In genomic region chr5:78497573-78498533, GRCh38 we compare ENCODE assay signal across 11 cellular contexts.
DNase-seq lines count a peak whose midpoint lies in the region; ATAC-seq and TF ChIP-seq lines count a peak whose summit lies in the region.
"Had no signal": no experiment of that assay in that cellular context is flagged by ENCODE, and none has a peak within 500 bp of the region (broad histone marks: within the 10 kb centered on the region; RNA-seq: fewer than 3 reads in every experiment).

No MANE protein-coding gene starts in this region.

- peak; percentile 68 for ATAC-seq in GM19438 (IDR thresholded peaks at IDR 0.05; ENCODE audit: low read depth, unreplicated experiment)
- peak; percentile 37 for ATAC-seq in gastroesophageal sphincter
- no peak for ATAC-seq in GM21737 (IDR thresholded peaks at IDR 0.05; ENCODE audit: unreplicated experiment)

- no peak for TF ChIP-seq EP300 in gastroesophageal sphincter (IDR thresholded peaks at IDR 0.05)

- DNase-seq in mesenteric fat pad (ENCODE audit: low spot score) (no peak), NCI-H187 treated with DMSO at 0.1 percent for 48 hours (lab: John Stamatoyannopoulos, UW) (no peak)
- DNase-seq in stimulated activated CD4-positive, alpha-beta T cell treated with anti-CD3 and anti-CD28 coated beads, Interleukin-4, amount 100 ng/mL, for 24 hours, result no peak
- DNase-seq: activated naive CD8-positive, alpha-beta T cell treated with anti-CD3 and anti-CD28 coated beads for 36 hours; CD4-positive, CD25-positive, alpha-beta regulatory T cell; KG1 had no signal

- no peak overlapping the region for H3K27ac ChIP-seq in BLaER1 treated with 17β-estradiol and CSF1 and Interleukin-3, amounts not matched to agents 10 nM and 100 nM
- H3K27ac ChIP-seq in KMS-11, result peak overlapping the region; percentile 35; the same call in 1 of the 2 replicates
- H3K27ac ChIP-seq in gastroesophageal sphincter, result peak overlapping the region in 2 of 4 donors; percentile 17 to 28

- peaks cover 0 to 100% (median 0%) of the 10 kb centered on the region in 11 experiments; a peak in 6 of 22 replicates for H4K20me1 ChIP-seq in BLaER1 treated with 17β-estradiol and CSF1 and Interleukin-3, amounts not matched to agents 10 nM and 100 nM
- H4K20me1 ChIP-seq in KMS-11 (ENCODE audit: insufficient read depth), result no peaks in the 10 kb centered on the region

- TF ChIP-seq CTCF in KMS-11 (conservative IDR thresholded peaks at IDR 0.05; ENCODE audit: low read depth, low read length) (no peak), gastroesophageal sphincter (IDR thresholded peaks at IDR 0.05) (no peak)

- peaks cover 0 to 74% (median 0%) of the 10 kb centered on the region in 11 experiments; a peak in 10 of 22 replicates for H3K36me3 ChIP-seq in BLaER1 treated with 17β-estradiol and CSF1 and Interleukin-3, amounts not matched to agents 10 nM and 100 nM
- H3K36me3 ChIP-seq in KMS-11 (ENCODE audit: insufficient read depth), result no peaks in the 10 kb centered on the region
- H3K36me3 ChIP-seq in gastroesophageal sphincter, result no peaks in the 10 kb centered on the region

- no peaks in the 10 kb centered on the region for H3K27me3 ChIP-seq in BLaER1 treated with 17β-estradiol and CSF1 and Interleukin-3, amounts not matched to agents 10 nM and 100 nM
- H3K27me3 ChIP-seq in KMS-11 (ENCODE audit: insufficient read depth, low read depth), result no peaks in the 10 kb centered on the region
- no peaks in the 10 kb centered on the region for H3K27me3 ChIP-seq in gastroesophageal sphincter

- H2AFZ ChIP-seq in KMS-11 (ENCODE audit: low read depth), result no peak overlapping the region

- no peak for TF ChIP-seq POLR2A in gastroesophageal sphincter (IDR thresholded peaks at IDR 0.05)

- no peaks in the 10 kb centered on the region for H3K79me2 ChIP-seq in KMS-11 (ENCODE audit: insufficient read depth, low read depth)

- H3K9me3 ChIP-seq in BLaER1 treated with 17β-estradiol and CSF1 and Interleukin-3, amounts not matched to agents 10 nM and 100 nM (replicated peaks in 1 of 11), result no peaks in the 10 kb centered on the region
- H3K9me3 ChIP-seq in gastroesophageal sphincter, result no peaks in the 10 kb centered on the region

- H3K9ac ChIP-seq in BLaER1 treated with 17β-estradiol and CSF1 and Interleukin-3, amounts not matched to agents 10 nM and 100 nM, result peak overlapping the region in 1 of 11 experiments; percentile 3; a peak in 2 of 22 replicates
- no peak overlapping the region for H3K9ac ChIP-seq in KMS-11

- H3K4me2 ChIP-seq in BLaER1 treated with 17β-estradiol and CSF1 and Interleukin-3, amounts not matched to agents 10 nM and 100 nM, result peak overlapping the region; percentile 19 to 85 (median 61); a peak in 18 of 22 replicates
- peak overlapping the region; percentile 34; the same call in 1 of the 2 replicates for H3K4me2 ChIP-seq in KMS-11

- 22 to 29% methylated on average over 13 of the region's 13 CpGs for WGBS in gastroesophageal sphincter (ENCODE audit: low coverage in 1 of 2), 2 donors

- H3K4me1 ChIP-seq in BLaER1 treated with 17β-estradiol and CSF1 and Interleukin-3, amounts not matched to agents 10 nM and 100 nM, result peaks cover 57 to 100% (median 62%) of the 10 kb centered on the region in 10 experiments
- H3K4me1 ChIP-seq in KMS-11 (ENCODE audit: low read depth, poor library complexity, severe bottlenecking) (peaks cover 28% of the 10 kb centered on the region), gastroesophageal sphincter (peaks cover 13 to 59% (median 21%) of the 10 kb centered on the region in 3 donors)

- H3K4me3 ChIP-seq in BLaER1 treated with 17β-estradiol and CSF1 and Interleukin-3, amounts not matched to agents 10 nM and 100 nM, result peak overlapping the region in 1 of 10 experiments; percentile 6; a peak in 1 of 20 replicates
- H3K4me3 ChIP-seq in KMS-11 (IDR thresholded peaks at IDR 0.05; ENCODE audit: insufficient read depth, low read depth, low read length), result no peak overlapping the region
- no peak overlapping the region for H3K4me3 ChIP-seq in gastroesophageal sphincter
